ENCODE assay signal across 16 cellular contexts in genomic region chr12:98893601-98894411, GRCh38.
DNase-seq lines count a peak whose midpoint lies in the region; ATAC-seq and TF ChIP-seq lines count a peak whose summit lies in the region.
"Had no signal": no experiment of that assay in that cellular context is flagged by ENCODE, and none has a peak within 500 bp of the region (broad histone marks: within the 10 kb centered on the region; RNA-seq: fewer than 3 reads in every experiment).

No MANE protein-coding gene starts in this region.

- H3K36me3 Mint-ChIP-seq in activated CD4-positive, alpha-beta T cell treated with anti-CD3 and anti-CD28 coated beads, Interleukin-2, amount 10 ng/mL, durations not matched to agents 24 days and 14 days (ENCODE audit: low read depth) = no peaks in the 10 kb centered on the region

- TF ChIP-seq EP300 in Ishikawa (IDR thresholded peaks at IDR 0.05; ENCODE audit: borderline replicate concordance) (no peak), neural cell (conservative IDR thresholded peaks at IDR 0.05; ENCODE audit: poor library complexity, severe bottlenecking) (no peak)

- H3F3A ChIP-seq in neural cell (ENCODE audit: insufficient read depth, low read length, poor library complexity, severe bottlenecking) = peaks cover 3% of the 10 kb centered on the region

- H3K79me2 ChIP-seq in neural cell (replicated peaks; ENCODE audit: insufficient read depth, low read length) = peaks cover 15% of the 10 kb centered on the region

- H4K20me1 ChIP-seq in BLaER1 treated with 17β-estradiol and CSF1 and Interleukin-3, amounts not matched to agents 10 nM and 100 nM = peaks cover 0 to 51% (median 15%) of the 10 kb centered on the region in 11 experiments; a peak in 17 of 22 replicates
- no peaks in the 10 kb centered on the region for H4K20me1 ChIP-seq in neural cell (ENCODE audit: insufficient read depth)

- H3K27ac Mint-ChIP-seq in activated CD4-positive, alpha-beta T cell treated with anti-CD3 and anti-CD28 coated beads, Interleukin-2, amount 10 ng/mL, durations not matched to agents 24 days and 14 days = no peak overlapping the region
- H3K27ac Mint-ChIP-seq: activated naive CD4-positive, alpha-beta T cell treated with anti-CD3 and anti-CD28 coated beads, Interleukin-2, amount 50 U/mL, for 72 hours; B cell had no signal

- peaks cover 48 to 68% (median 60%) of the 10 kb centered on the region in 11 experiments for H3K27me3 ChIP-seq in BLaER1 treated with 17β-estradiol and CSF1 and Interleukin-3, amounts not matched to agents 10 nM and 100 nM
- no peaks in the 10 kb centered on the region for H3K27me3 ChIP-seq in neural cell (ENCODE audit: insufficient read depth, low read depth, low read length)

- H3K4me3 ChIP-seq in BLaER1 treated with 17β-estradiol and CSF1 and Interleukin-3, amounts not matched to agents 10 nM and 100 nM = peak overlapping the region in 7 of 10 experiments; percentile 42 to 67 (median 57); a peak in 11 of 20 replicates
- peak overlapping the region; percentile 76 for H3K4me3 ChIP-seq in neural cell (ENCODE audit: low read length)

- TF ChIP-seq RAD21 in Ishikawa (IDR thresholded peaks at IDR 0.05; ENCODE audit: low read depth) = no peak
- no peak for TF ChIP-seq RAD21 in neural cell (conservative IDR thresholded peaks at IDR 0.05)

- no peak for TF ChIP-seq CTCF in neural cell (IDR thresholded peaks at IDR 0.05; ENCODE audit: poor library complexity, severe bottlenecking)

- peak; percentile 42 for DNase-seq in cerebellar cortex (ENCODE audit: low spot score)
- DNase-seq in activated CD4-positive, CD25-positive, alpha-beta regulatory T cell treated with anti-CD3 and anti-CD28 coated beads, Interleukin-2, amount 50 U/mL, for 72 hours = no peak
- no peak for DNase-seq in activated CD4-positive, alpha-beta T cell treated with anti-CD3 and anti-CD28 coated beads, Interleukin-2, amount 10 ng/mL, durations not matched to agents 24 days and 14 days
- DNase-seq: activated CD4-positive, alpha-beta T cell treated with anti-CD3 and anti-CD28 coated beads, Interleukin-2, amount 50 U/mL, for 1 hour; NCI-H2029; SIG-M5; transverse colon had no signal

- peaks cover 0 to 7% (median 0%) of the 10 kb centered on the region in 11 experiments; a peak in 5 of 22 replicates for H3K9me3 ChIP-seq in BLaER1 treated with 17β-estradiol and CSF1 and Interleukin-3, amounts not matched to agents 10 nM and 100 nM (replicated peaks in 1 of 11)
- no peaks in the 10 kb centered on the region for H3K9me3 ChIP-seq in neural cell (ENCODE audit: low read length)
- H3K9me3 ChIP-seq: transverse colon had no signal

- no peaks in the 10 kb centered on the region for H3K9me3 Mint-ChIP-seq in activated CD4-positive, alpha-beta T cell treated with anti-CD3 and anti-CD28 coated beads, Interleukin-2, amount 10 ng/mL, durations not matched to agents 24 days and 14 days
- H3K9me3 Mint-ChIP-seq: activated naive CD4-positive, alpha-beta T cell treated with anti-CD3 and anti-CD28 coated beads, Interleukin-2, amount 50 U/mL, for 72 hours had no signal

- H2AFZ ChIP-seq in neural cell (ENCODE audit: low read depth, low read length) = no peak overlapping the region

- H3K4me1 ChIP-seq in BLaER1 treated with 17β-estradiol and CSF1 and Interleukin-3, amounts not matched to agents 10 nM and 100 nM = peaks cover 0 to 11% (median 7%) of the 10 kb centered on the region in 10 experiments; a peak in 11 of 20 replicates

- H3K36me3 ChIP-seq in BLaER1 treated with 17β-estradiol and CSF1 and Interleukin-3, amounts not matched to agents 10 nM and 100 nM = peaks cover 0 to 26% (median 5%) of the 10 kb centered on the region in 11 experiments; a peak in 12 of 22 replicates
- no peaks in the 10 kb centered on the region for H3K36me3 ChIP-seq in neural cell (ENCODE audit: insufficient read depth, low read length)
- H3K36me3 ChIP-seq: transverse colon had no signal

- intact Hi-C loops in activated CD4-positive, alpha-beta T cell treated with anti-CD3 and anti-CD28 coated beads, Interleukin-2, amount 10 ng/mL, durations not matched to agents 24 days and 14 days (cut with micrococcal nuclease) = no loop called here

- no peak overlapping the region for H3K9ac ChIP-seq in BLaER1 treated with 17β-estradiol and CSF1 and Interleukin-3, amounts not matched to agents 10 nM and 100 nM
- peak overlapping the region; percentile 78 for H3K9ac ChIP-seq in neural cell (ENCODE audit: low read length)

- no peaks in the 10 kb centered on the region for H3K4me1 Mint-ChIP-seq in activated CD4-positive, alpha-beta T cell treated with anti-CD3 and anti-CD28 coated beads, Interleukin-2, amount 10 ng/mL, durations not matched to agents 24 days and 14 days

- no peaks in the 10 kb centered on the region for H3K9me2 ChIP-seq in neural cell (ENCODE audit: insufficient read depth, low read length)

- H3K4me3 Mint-ChIP-seq in activated CD4-positive, alpha-beta T cell treated with anti-CD3 and anti-CD28 coated beads, Interleukin-2, amount 10 ng/mL, durations not matched to agents 24 days and 14 days = no peak overlapping the region
- H3K4me3 Mint-ChIP-seq: B cell had no signal

- H3K27me3 Mint-ChIP-seq in activated CD4-positive, alpha-beta T cell treated with anti-CD3 and anti-CD28 coated beads, Interleukin-2, amount 10 ng/mL, durations not matched to agents 24 days and 14 days = peaks cover 65% of the 10 kb centered on the region

- ATAC-seq in GM21423 (IDR thresholded peaks at IDR 0.05; ENCODE audit: unreplicated experiment) (no peak), HG03025 (IDR thresholded peaks at IDR 0.05; ENCODE audit: low FRiP score, unreplicated experiment) (no peak)

- H3K4me2 ChIP-seq in BLaER1 treated with 17β-estradiol and CSF1 and Interleukin-3, amounts not matched to agents 10 nM and 100 nM = peak overlapping the region in 6 of 11 experiments; percentile 37 to 95 (median 74); a peak in 8 of 22 replicates
- peak overlapping the region; percentile 89 for H3K4me2 ChIP-seq in neural cell (ENCODE audit: low read length)

- no peak overlapping the region for H3K27ac ChIP-seq in BLaER1 treated with 17β-estradiol and CSF1 and Interleukin-3, amounts not matched to agents 10 nM and 100 nM
- peak overlapping the region; percentile 59 for H3K27ac ChIP-seq in neural cell (ENCODE audit: low read length)
- H3K27ac ChIP-seq: epithelial cell of prostate, HL-60, transverse colon had no signal

TF ChIP-seq in Ishikawa, 13 proteins besides CTCF, POLR2A, EP300 and RAD21:
- TF ChIP-seq USF1 (IDR thresholded peaks at IDR 0.05) = no peak
- no peak for TF ChIP-seq FOXM1 (IDR thresholded peaks at IDR 0.05; ENCODE audit: borderline replicate concordance, low read depth)
- no peak for TF ChIP-seq EGR1 (IDR thresholded peaks at IDR 0.05)
- TF ChIP-seq ZBTB7A (IDR thresholded peaks at IDR 0.05; ENCODE audit: low read depth) = no peak; the same call in 1 of the 2 replicates
- no peak for TF ChIP-seq NFIC (IDR thresholded peaks at IDR 0.05)
- TF ChIP-seq TAF1 (IDR thresholded peaks at IDR 0.05; ENCODE audit: low read depth) = no peak
- 0 out of 2 replicates have a peak, but pooled peaks have one; percentile 13 for TF ChIP-seq TCF12 (IDR thresholded peaks at IDR 0.05; ENCODE audit: low read depth)
- no peak for TF ChIP-seq TEAD4 (IDR thresholded peaks at IDR 0.05)
TF ChIP-seq in Ishikawa: peak in this region for 1.

TF ChIP-seq in neural cell, 6 proteins besides CTCF, POLR2A, EP300 and RAD21:
- TF ChIP-seq REST (IDR thresholded peaks at IDR 0.05; ENCODE audit: borderline replicate concordance) = peak; percentile 0
- no peak for TF ChIP-seq POLR2AphosphoS5 (IDR thresholded peaks at IDR 0.05)
- peak; percentile 14 for TF ChIP-seq SMC3 (conservative IDR thresholded peaks at IDR 0.05; ENCODE audit: poor library complexity)
- TF ChIP-seq EZH2 (IDR thresholded peaks at IDR 0.05; ENCODE audit: borderline replicate concordance, insufficient read depth, low read length, poor library complexity, severe bottlenecking) = no peak
- no peak for TF ChIP-seq TAF1 (IDR thresholded peaks at IDR 0.05; ENCODE audit: low read depth)
- TF ChIP-seq MXI1 (conservative IDR thresholded peaks at IDR 0.05; ENCODE audit: poor library complexity, severe bottlenecking) = peak; percentile 6
TF ChIP-seq in neural cell: peak in this region for 3.
